Comparison of ENCODE assay signal across 12 cellular contexts in genomic region chr12:25699454-25699853, GRCh38.
"Had no signal": no experiment of that assay in that cellular context is flagged by ENCODE, and none has a peak within 500 bp of the region (broad histone marks: within the 10 kb centered on the region; RNA-seq: fewer than 3 reads in every experiment).

No MANE protein-coding gene starts in this region.

- H3K27ac ChIP-seq: neural progenitor cell, right lobe of liver, spleen had no signal

- H3K4me3 ChIP-seq: neural progenitor cell, right lobe of liver, spleen had no signal

- H3K9ac ChIP-seq: neural progenitor cell had no signal

- H3K27me3 Mint-ChIP-seq: activated naive CD4-positive, alpha-beta T cell treated with anti-CD3 and anti-CD28 coated beads, Interleukin-2, amount 10 ng/mL, durations not matched to agents 7 days and 5 days; central memory CD8-positive, alpha-beta T cell had no signal

- H3K4me2 ChIP-seq: neural progenitor cell had no signal

- H3K27ac Mint-ChIP-seq: activated naive CD4-positive, alpha-beta T cell treated with anti-CD3 and anti-CD28 coated beads, Interleukin-2, amount 10 ng/mL, durations not matched to agents 7 days and 5 days; activated T-helper 2 cell treated with anti-CD3 and anti-CD28 coated beads, Interferon-gamma antibody, Interleukin-2, Interleukin-4, amounts not matched to agents 10 μg/mL and 5 μg/mL and 100 μg/mL, durations not matched to agents 14 hours and 24 hours and 36 hours; naive B cell; neural progenitor cell had no signal

- H3K9me3 Mint-ChIP-seq: activated naive CD4-positive, alpha-beta T cell treated with anti-CD3 and anti-CD28 coated beads, Interleukin-2, amount 10 ng/mL, durations not matched to agents 7 days and 5 days; activated T-helper 2 cell treated with anti-CD3 and anti-CD28 coated beads, Interferon-gamma antibody, Interleukin-2, Interleukin-4, amounts not matched to agents 10 μg/mL and 5 μg/mL and 100 μg/mL, durations not matched to agents 14 hours and 24 hours and 36 hours had no signal

- H3K4me1 Mint-ChIP-seq: activated naive CD4-positive, alpha-beta T cell treated with anti-CD3 and anti-CD28 coated beads, Interleukin-2, amount 10 ng/mL, durations not matched to agents 7 days and 5 days; central memory CD8-positive, alpha-beta T cell; naive B cell had no signal

- H3K36me3 ChIP-seq: neural progenitor cell, right lobe of liver, spleen had no signal

- DNase-seq: activated CD4-positive, CD25-positive, alpha-beta regulatory T cell treated with anti-CD3 and anti-CD28 coated beads, Interleukin-2, amount 50 U/mL, for 72 hours; activated naive CD4-positive, alpha-beta T cell treated with anti-CD3 and anti-CD28 coated beads, Interleukin-2, amount 10 ng/mL, durations not matched to agents 7 days and 5 days; activated T-cell treated with anti-CD3 and anti-CD28 coated beads for 4 hours; cortex of kidney; effector CD8-positive, alpha-beta T cell; islet precursor cell; naive B cell; right lobe of liver; spleen had no signal

- H3K9me3 ChIP-seq: right lobe of liver had no signal

- H3K27me3 ChIP-seq: neural progenitor cell, right lobe of liver, spleen had no signal

- H3K36me3 Mint-ChIP-seq: activated naive CD4-positive, alpha-beta T cell treated with anti-CD3 and anti-CD28 coated beads, Interleukin-2, amount 10 ng/mL, durations not matched to agents 7 days and 5 days; naive B cell; neural progenitor cell had no signal

- H2AFZ ChIP-seq: neural progenitor cell had no signal

- ATAC-seq: right lobe of liver had no signal

- H3K4me1 ChIP-seq: neural progenitor cell, right lobe of liver, spleen had no signal

- H3K4me3 Mint-ChIP-seq: activated naive CD4-positive, alpha-beta T cell treated with anti-CD3 and anti-CD28 coated beads, Interleukin-2, amount 10 ng/mL, durations not matched to agents 7 days and 5 days; central memory CD8-positive, alpha-beta T cell; naive B cell; neural progenitor cell had no signal
